In genomic region chr15:30603796-30604195, GRCh38 we compare ENCODE assay signal across 2 cellular contexts. TPM values are rescaled to one million over a fixed set of nuclear protein-coding genes. Genes with fewer than 3 reads are reported as not detected.
"Had no signal": no experiment of that assay in that cellular context is flagged by ENCODE, and none has a peak within 500 bp of the region (broad histone marks: within the 10 kb centered on the region; RNA-seq: fewer than 3 reads in every experiment).

GOLGA8H (plus strand) TSS chr15:30604028; CDS start chr15:30604126, 98 bp downstream.

RNA-seq across cellular contexts. Expression of gene GOLGA8H, which starts in this region (rescaled TPM):
- total RNA-seq: vagina had no signal
- polyA plus RNA-seq: smooth muscle cell had no signal
